ENCODE assay signal across 9 cellular contexts in the genomic region with DNA sequence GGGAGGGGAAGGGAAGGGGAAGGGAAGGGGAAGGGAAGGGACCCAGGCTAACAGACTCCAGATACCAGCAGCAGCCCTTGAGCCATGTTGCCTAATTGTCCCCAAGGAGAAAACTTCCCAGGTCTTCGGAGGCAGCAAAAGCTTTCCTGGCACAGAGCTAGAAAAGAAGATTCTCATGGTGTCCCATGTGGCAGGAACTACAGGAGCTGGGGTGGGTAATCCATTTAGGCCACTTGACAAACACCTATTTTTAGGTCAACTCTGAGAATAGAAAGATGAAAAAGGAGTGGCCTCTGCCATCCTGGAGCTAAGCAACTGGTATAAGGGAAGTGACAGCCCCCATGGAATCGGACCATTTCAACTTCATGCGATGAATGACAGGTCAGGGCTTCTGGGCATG. TPM values are rescaled to one million over a fixed set of nuclear protein-coding genes. Genes with fewer than 3 reads are reported as not detected.
"Had no signal": no experiment of that assay in that cellular context is flagged by ENCODE, and none has a peak within 500 bp of the region (broad histone marks: within the 10 kb centered on the region; RNA-seq: fewer than 3 reads in every experiment).

No MANE protein-coding gene starts in this region.

RNA-seq across cellular contexts. Expression of a gene that starts 52.1 kb away (rescaled TPM):
- total RNA-seq: OCI-LY7, PC-3, PC-9, Peyer's patch, Right ventricle myocardium inferior, RPMI7951, SJCRH30, SJSA1, SK-MEL-5 had no signal
